In the genomic region with DNA sequence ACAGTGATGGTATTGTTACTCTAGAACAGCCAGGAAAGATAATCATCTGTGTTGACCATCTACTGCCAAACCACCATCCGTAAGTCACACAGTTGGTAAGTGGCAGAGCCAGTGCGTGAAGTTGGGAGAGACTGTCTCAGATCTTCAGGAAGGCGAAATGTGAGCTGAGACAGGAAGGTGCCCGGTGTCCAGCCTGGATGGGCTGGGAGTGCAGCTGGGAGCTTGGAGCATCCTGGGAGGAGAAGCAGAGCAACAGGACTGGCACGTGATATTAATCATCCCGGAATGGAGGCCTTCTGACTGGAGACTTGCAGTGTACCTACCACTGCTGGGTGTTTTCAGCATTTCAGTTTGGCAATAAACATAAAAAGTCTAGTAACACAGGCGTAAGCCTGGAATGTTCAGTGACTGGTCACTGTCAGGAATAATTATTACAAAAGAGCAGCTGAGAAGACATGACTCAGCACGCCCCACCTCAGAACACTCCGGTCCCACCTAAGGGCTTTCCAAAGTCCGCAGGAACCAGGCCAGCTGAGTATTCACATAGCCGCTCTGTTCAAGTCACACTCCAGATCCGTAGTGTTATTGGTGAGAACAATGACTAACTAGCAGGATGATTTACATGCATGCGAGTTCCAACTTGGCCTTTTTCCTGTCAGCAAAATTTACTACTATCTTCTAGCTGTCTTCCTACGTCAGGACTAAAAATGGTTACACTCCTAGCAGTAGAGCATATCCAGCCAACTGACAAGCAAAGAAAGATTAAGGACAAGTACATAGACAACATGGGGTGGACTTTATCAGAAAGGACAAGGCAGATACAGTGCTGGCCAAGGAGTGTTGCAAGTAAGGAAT, we compare ENCODE assay signal across 8 cellular contexts. TPM values are rescaled to one million over a fixed set of nuclear protein-coding genes. Genes with fewer than 3 reads are reported as not detected.
A peak's percentile ranks its signal among the peaks of the same experiment; 100 is the strongest.
DNase-seq lines count a peak whose midpoint lies in the region; ATAC-seq and TF ChIP-seq lines count a peak whose summit lies in the region.

No MANE protein-coding gene starts in this region.

- in situ Hi-C loops in GM23248 (cut with MboI) (no loop called here), GM13976 (cut with MboI; ENCODE audit: low sequenced_read_pairs, unreplicated experiment) (no loop called here)

- H3K9ac ChIP-seq in GM23248, result peak overlapping the region; percentile 82

- TF ChIP-seq CTCF in psoas muscle (IDR thresholded peaks at IDR 0.05) (no peak), GM13976 (IDR thresholded peaks at IDR 0.05; ENCODE audit: borderline replicate concordance, control extremely low read depth, extremely low read depth, insufficient read depth, missing control alignments) (no peak)

- H3K36me3 Mint-ChIP-seq in CD8-positive, alpha-beta memory T cell, result peaks cover 0 to 29% (median 8%) of the 10 kb centered on the region in 3 donors

- intact Hi-C loops in psoas muscle (cut with DNase I), result loop anchor here (1.0 to 10.0 kb wide), 3 partner anchors 44 to 109 kb away; a partner anchor contains a TSS

- H3K4me1 Mint-ChIP-seq in CD8-positive, alpha-beta memory T cell, result peaks cover 2 to 5% (median 4%) of the 10 kb centered on the region in 3 donors

- ATAC-seq in psoas muscle (peak; percentile 80 to 87 (median 84)), HG03108 (IDR thresholded peaks at IDR 0.05; ENCODE audit: unreplicated experiment) (no peak)

- POLR2A ChIA-PET in CD8-positive, alpha-beta memory T cell (lab: Charles Lee), result no interaction called here

- CTCF ChIA-PET in CD8-positive, alpha-beta memory T cell (lab: Charles Lee), result no interaction called here

- peak overlapping the region; percentile 94 for H3K4me2 ChIP-seq in GM23248 (ENCODE audit: unreplicated experiment)

- H3F3A ChIP-seq in GM23248 (ENCODE audit: insufficient read depth), result peaks cover 38% of the 10 kb centered on the region

- H3K4me3 Mint-ChIP-seq in CD8-positive, alpha-beta memory T cell, result no peak overlapping the region

- H3K27ac ChIP-seq in GM23248 (peak overlapping the region; percentile 99), psoas muscle (peak overlapping the region; percentile 93)
- no peak overlapping the region for H3K27ac ChIP-seq in CD8-positive, alpha-beta memory T cell (ENCODE audit: low read depth, low read length)

- 1 to 2% methylated on average over 14 of the region's 14 CpGs for WGBS in GM23248 (ENCODE audit: low coverage in 1 of 2, low lambda C conversion rate in 2 of 2, missing lambda C conversion rate in 2 of 2), 2 experiments
- 12 to 17% (median 14%) methylated on average over 14 of the region's 14 CpGs for WGBS in psoas muscle, 3 donors

- no peaks in the 10 kb centered on the region for H3K27me3 Mint-ChIP-seq in CD8-positive, alpha-beta memory T cell

- no peaks in the 10 kb centered on the region for H4K20me1 ChIP-seq in GM23248 (ENCODE audit: insufficient read depth)

- no peaks in the 10 kb centered on the region for H3K9me2 ChIP-seq in GM23248 (ENCODE audit: insufficient read depth)

- H3K4me3 ChIP-seq in GM23248, result peak overlapping the region; percentile 52
- H3K4me3 ChIP-seq in psoas muscle, result peak overlapping the region; percentile 40
- H3K4me3 ChIP-seq in CD8-positive, alpha-beta memory T cell (ENCODE audit: low read length), result no peak overlapping the region

- H2AFZ ChIP-seq in GM23248, result peak overlapping the region; percentile 35; the same call in 1 of the 2 replicates

- peaks cover 14 to 25% (median 24%) of the 10 kb centered on the region in 5 donors for H3K9me3 Mint-ChIP-seq in CD8-positive, alpha-beta memory T cell

- H3K79me2 ChIP-seq in GM23248 (ENCODE audit: insufficient read depth), result no peaks in the 10 kb centered on the region

- H3K27me3 ChIP-seq in GM23248 (replicated peaks; ENCODE audit: insufficient read depth), result no peaks in the 10 kb centered on the region
- no peaks in the 10 kb centered on the region for H3K27me3 ChIP-seq in psoas muscle (ENCODE audit: insufficient read depth in 3 of 3, low read length in 2 of 3)
- no peaks in the 10 kb centered on the region for H3K27me3 ChIP-seq in CD8-positive, alpha-beta memory T cell (ENCODE audit: insufficient read depth, low read length, poor library complexity, severe bottlenecking)

- H3K9me3 ChIP-seq in GM23248 (ENCODE audit: low read depth) (no peaks in the 10 kb centered on the region), psoas muscle (peaks cover 9% of the 10 kb centered on the region)
- no peaks in the 10 kb centered on the region for H3K9me3 ChIP-seq in CD8-positive, alpha-beta memory T cell (ENCODE audit: low read length)

- peaks cover 25% of the 10 kb centered on the region for H3K4me1 ChIP-seq in GM23248 (ENCODE audit: insufficient read depth)
- peaks cover 43% of the 10 kb centered on the region for H3K4me1 ChIP-seq in psoas muscle
- no peaks in the 10 kb centered on the region for H3K4me1 ChIP-seq in CD8-positive, alpha-beta memory T cell (ENCODE audit: insufficient read depth, low read length)

- H3K36me3 ChIP-seq in GM23248 (ENCODE audit: low read depth), result no peaks in the 10 kb centered on the region
- H3K36me3 ChIP-seq in psoas muscle (ENCODE audit: insufficient read depth in 1 of 2, low read depth in 1 of 2), result no peaks in the 10 kb centered on the region
- H3K36me3 ChIP-seq in CD8-positive, alpha-beta memory T cell (ENCODE audit: insufficient read depth, low read length), result no peaks in the 10 kb centered on the region

- peak; percentile 99 for DNase-seq in GM23248
- peak; percentile 68 for DNase-seq in SHP77 treated with DMSO at 0.1 percent for 48 hours (lab: John Stamatoyannopoulos, UW)
- peak; percentile 4 for DNase-seq in globus pallidus (ENCODE audit: low spot score)
- DNase-seq in psoas muscle, result peak; percentile 92 to 96
- no peak for DNase-seq in GM13976 (ENCODE audit: low spot score)
- DNase-seq in CD8-positive, alpha-beta memory T cell, result no peak
- no peak for DNase-seq in activated naive CD4-positive, alpha-beta T cell (lab: John Stamatoyannopoulos, UW)

- H3K27ac Mint-ChIP-seq in CD8-positive, alpha-beta memory T cell, result no peak overlapping the region

RNA-seq across cellular contexts. Expression of a gene that starts 45.1 kb away (rescaled TPM):
- 51.3 and 57.9 TPM in 2 replicates for total RNA-seq in GM23248 (2014; rRNA removed; shearing (Covaris generic))
- polyA plus RNA-seq in GM23248 (2016; fragmentation: Nextera tagmentation; extraction: Ambion mirVana), result 102 and 103 TPM in 2 replicates
- total RNA-seq in psoas muscle, result 100 to 1,000 TPM; 236 to 552 (median 436) TPM
- 100 to 1,000 TPM in 2 of 3 donors, 10 to 100 TPM in 1; 74.3 to 285 (median 156) TPM for polyA plus RNA-seq in psoas muscle
- total RNA-seq in CD8-positive, alpha-beta memory T cell, result 10 to 100 TPM; 79.4 to 84.5 TPM
- polyA plus RNA-seq in CD8-positive, alpha-beta memory T cell, result 597 TPM

Comparison
In these comparisons a context has a peak if more than half of its experiments do, and no peak if none do; other contexts are left out.
1. DNase-seq: peak in GM23248 (single experiment), SHP77 treated with DMSO at 0.1 percent for 48 hours (single experiment), globus pallidus (single experiment) and psoas muscle (2 of 2); none in GM13976 (single experiment), CD8-positive, alpha-beta memory T cell (0 of 5) and activated naive CD4-positive, alpha-beta T cell (0 of 4).